In genomic region chr18:33495278-33495677, GRCh38 we compare ENCODE assay signal across 11 cellular contexts. TPM values are rescaled to one million over a fixed set of nuclear protein-coding genes. Genes with fewer than 3 reads are reported as not detected.
A peak's percentile ranks its signal among the peaks of the same experiment; 100 is the strongest.
DNase-seq lines count a peak whose midpoint lies in the region; ATAC-seq and TF ChIP-seq lines count a peak whose summit lies in the region.
"Had no signal": no experiment of that assay in that cellular context is flagged by ENCODE, and none has a peak within 500 bp of the region (broad histone marks: within the 10 kb centered on the region; RNA-seq: fewer than 3 reads in every experiment).

No MANE protein-coding gene starts in this region.

- no peaks in the 10 kb centered on the region for H3K36me3 Mint-ChIP-seq in brain
- H3K36me3 Mint-ChIP-seq in activated naive CD8-positive, alpha-beta T cell treated with anti-CD3 and anti-CD28 coated beads for 36 hours = no peaks in the 10 kb centered on the region

- no peaks in the 10 kb centered on the region for H3K27me3 ChIP-seq in left lung
- H3K27me3 ChIP-seq: BLaER1 had no signal

- H3K4me3 Mint-ChIP-seq in brain = peak overlapping the region in 2 of 5 experiments; percentile 1 to 13
- H3K4me3 Mint-ChIP-seq in activated naive CD8-positive, alpha-beta T cell treated with anti-CD3 and anti-CD28 coated beads for 36 hours = no peak overlapping the region
- H3K4me3 Mint-ChIP-seq: T-helper 1 cell treated with Interleukin-12 subunit alpha and Interleukin-12 subunit beta and Interleukin-4 antibody, amounts not matched to agents 30 μg/mL and 1 μg/mL, for 36 hours had no signal

- H3K4me3 ChIP-seq in left lung = no peak overlapping the region
- H3K4me3 ChIP-seq: BLaER1 had no signal

- no peaks in the 10 kb centered on the region for H3K9me3 ChIP-seq in left lung
- H3K9me3 ChIP-seq: BLaER1 had no signal

- ATAC-seq in left lung = peak; percentile 66

- TF ChIP-seq CTCF in brain (conservative IDR thresholded peaks at IDR 0.05) = peak; percentile 77 to 79
- peak in 1 of 2 donors; percentile 21 for TF ChIP-seq CTCF in left lung (IDR thresholded peaks at IDR 0.05)

- H3K27me3 Mint-ChIP-seq in brain = peaks cover 2% of the 10 kb centered on the region
- H3K27me3 Mint-ChIP-seq in activated naive CD8-positive, alpha-beta T cell treated with anti-CD3 and anti-CD28 coated beads for 36 hours = no peaks in the 10 kb centered on the region

- H3K9me3 Mint-ChIP-seq in brain = peaks cover 0 to 3% (median 0%) of the 10 kb centered on the region in 5 experiments
- H3K9me3 Mint-ChIP-seq in activated naive CD8-positive, alpha-beta T cell treated with anti-CD3 and anti-CD28 coated beads for 36 hours = peaks cover 4% of the 10 kb centered on the region

- DNase-seq in SKM-1 treated with dmso at 0.1 percent for 144 hours (lab: John Stamatoyannopoulos, UW; ENCODE audit: unreplicated experiment) = peak; percentile 7
- no peak for DNase-seq in SKM-1 (lab: John Stamatoyannopoulos, UW; ENCODE audit: unreplicated experiment)
- peak; percentile 47 to 71 for DNase-seq in NCI-H2081 (lab: John Stamatoyannopoulos, UW)
- no peak for DNase-seq in left lung
- DNase-seq in activated CD4-positive, alpha-beta T cell treated with anti-CD3 and anti-CD28 coated beads for 48 hours = no peak
- no peak for DNase-seq in stimulated activated CD4-positive, alpha-beta T cell treated with anti-CD3 and anti-CD28 coated beads, Interleukin-2, amount 100 ng/mL, for 48 hours
- no peak for DNase-seq in activated naive CD8-positive, alpha-beta T cell treated with anti-CD3 and anti-CD28 coated beads for 36 hours

- intact Hi-C loops in left lung (cut with DNase I) = no loop called here

- H3K36me3 ChIP-seq in left lung = no peaks in the 10 kb centered on the region
- H3K36me3 ChIP-seq: BLaER1 had no signal

- H3K27ac Mint-ChIP-seq in brain = peak overlapping the region; percentile 2 to 31 (median 12)
- H3K27ac Mint-ChIP-seq in activated naive CD8-positive, alpha-beta T cell treated with anti-CD3 and anti-CD28 coated beads for 36 hours = no peak overlapping the region
- H3K27ac Mint-ChIP-seq: T-helper 1 cell treated with Interleukin-12 subunit alpha and Interleukin-12 subunit beta and Interleukin-4 antibody, amounts not matched to agents 30 μg/mL and 1 μg/mL, for 36 hours had no signal

- H3K4me1 ChIP-seq in left lung = no peaks in the 10 kb centered on the region
- H3K4me1 ChIP-seq: BLaER1 had no signal

- peaks cover 39% of the 10 kb centered on the region for H3K4me1 Mint-ChIP-seq in brain
- no peaks in the 10 kb centered on the region for H3K4me1 Mint-ChIP-seq in activated naive CD8-positive, alpha-beta T cell treated with anti-CD3 and anti-CD28 coated beads for 36 hours

- no peak overlapping the region for H3K27ac ChIP-seq in left lung
- H3K27ac ChIP-seq: BLaER1 had no signal

RNA-seq across cellular contexts. Expression of gene CCDC178, which starts 54.8 kb away (rescaled TPM):
- 2.8 TPM for polyA plus RNA-seq in brain (ENCODE audit: insufficient read depth, low read depth, low replicate concordance)
- total RNA-seq in left lung = under 1 TPM in 1 of 2 donors, not detected in 1; 0.73 TPM
- total RNA-seq in activated naive CD8-positive, alpha-beta T cell treated with anti-CD3 and anti-CD28 coated beads for 36 hours = not detected
- total RNA-seq: myocyte had no signal

Comparison
In these comparisons a context has a peak if more than half of its experiments do, and no peak if none do; other contexts are left out.
1. DNase-seq: peak in SKM-1 treated with dmso at 0.1 percent for 144 hours (single experiment) and NCI-H2081 (2 of 2); none in SKM-1 (single experiment), left lung (0 of 2), activated CD4-positive, alpha-beta T cell treated with anti-CD3 and anti-CD28 coated beads for 48 hours (single experiment), stimulated activated CD4-positive, alpha-beta T cell treated with anti-CD3 and anti-CD28 coated beads, Interleukin-2, amount 100 ng/mL, for 48 hours (0 of 2) and activated naive CD8-positive, alpha-beta T cell treated with anti-CD3 and anti-CD28 coated beads for 36 hours (single experiment).